Comparison of ENCODE assay signal across 1 cellular context in the genomic region with DNA sequence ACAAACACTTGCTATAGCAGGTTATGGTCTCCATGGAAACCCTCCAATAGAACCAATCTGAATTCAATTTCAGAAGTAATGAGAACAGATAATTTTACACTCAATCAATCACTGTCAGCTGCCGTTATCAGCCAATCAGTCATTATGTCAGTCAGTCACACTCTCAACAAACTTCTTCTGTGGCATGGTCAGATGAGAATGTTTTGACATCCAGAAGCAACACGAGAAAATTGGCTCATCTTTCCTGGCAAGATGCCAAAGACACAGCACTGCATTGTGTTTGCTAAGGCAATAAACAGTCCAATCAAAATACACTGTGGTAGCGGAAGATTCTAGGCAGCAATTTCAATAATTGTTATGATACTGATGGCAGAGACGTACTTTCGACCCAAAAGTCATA.
TF ChIP-seq lines count a peak whose summit lies in the region.

No MANE protein-coding gene starts in this region.

TF ChIP-seq in HEK293, 187 proteins besides CTCF, POLR2A, EP300 and RAD21 (continued from another document and continues in another):
- TF ChIP-seq, protein P1, sequence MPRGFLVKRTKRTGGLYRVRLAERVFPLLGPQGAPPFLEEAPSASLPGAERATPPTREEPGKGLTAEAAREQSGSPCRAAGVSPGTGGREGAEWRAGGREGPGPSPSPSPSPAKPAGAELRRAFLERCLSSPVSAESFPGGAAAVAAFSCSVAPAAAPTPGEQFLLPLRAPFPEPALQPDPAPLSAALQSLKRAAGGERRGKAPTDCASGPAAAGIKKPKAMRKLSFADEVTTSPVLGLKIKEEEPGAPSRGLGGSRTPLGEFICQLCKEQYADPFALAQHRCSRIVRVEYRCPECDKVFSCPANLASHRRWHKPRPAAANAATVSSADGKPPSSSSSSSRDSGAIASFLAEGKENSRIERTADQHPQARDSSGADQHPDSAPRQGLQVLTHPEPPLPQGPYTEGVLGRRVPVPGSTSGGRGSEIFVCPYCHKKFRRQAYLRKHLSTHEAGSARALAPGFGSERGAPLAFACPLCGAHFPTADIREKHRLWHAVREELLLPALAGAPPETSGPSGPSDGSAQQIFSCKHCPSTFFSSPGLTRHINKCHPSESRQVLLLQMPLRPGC (tag by site-specific recombination; IDR thresholded peaks at IDR 0.05) = peak; percentile 25; the same call in 1 of the 2 replicates
- TF ChIP-seq ZNF292 (tag by site-specific recombination; IDR thresholded peaks at IDR 0.05; ENCODE audit: borderline replicate concordance, low read depth) = no peak
- TF ChIP-seq, protein P2, sequence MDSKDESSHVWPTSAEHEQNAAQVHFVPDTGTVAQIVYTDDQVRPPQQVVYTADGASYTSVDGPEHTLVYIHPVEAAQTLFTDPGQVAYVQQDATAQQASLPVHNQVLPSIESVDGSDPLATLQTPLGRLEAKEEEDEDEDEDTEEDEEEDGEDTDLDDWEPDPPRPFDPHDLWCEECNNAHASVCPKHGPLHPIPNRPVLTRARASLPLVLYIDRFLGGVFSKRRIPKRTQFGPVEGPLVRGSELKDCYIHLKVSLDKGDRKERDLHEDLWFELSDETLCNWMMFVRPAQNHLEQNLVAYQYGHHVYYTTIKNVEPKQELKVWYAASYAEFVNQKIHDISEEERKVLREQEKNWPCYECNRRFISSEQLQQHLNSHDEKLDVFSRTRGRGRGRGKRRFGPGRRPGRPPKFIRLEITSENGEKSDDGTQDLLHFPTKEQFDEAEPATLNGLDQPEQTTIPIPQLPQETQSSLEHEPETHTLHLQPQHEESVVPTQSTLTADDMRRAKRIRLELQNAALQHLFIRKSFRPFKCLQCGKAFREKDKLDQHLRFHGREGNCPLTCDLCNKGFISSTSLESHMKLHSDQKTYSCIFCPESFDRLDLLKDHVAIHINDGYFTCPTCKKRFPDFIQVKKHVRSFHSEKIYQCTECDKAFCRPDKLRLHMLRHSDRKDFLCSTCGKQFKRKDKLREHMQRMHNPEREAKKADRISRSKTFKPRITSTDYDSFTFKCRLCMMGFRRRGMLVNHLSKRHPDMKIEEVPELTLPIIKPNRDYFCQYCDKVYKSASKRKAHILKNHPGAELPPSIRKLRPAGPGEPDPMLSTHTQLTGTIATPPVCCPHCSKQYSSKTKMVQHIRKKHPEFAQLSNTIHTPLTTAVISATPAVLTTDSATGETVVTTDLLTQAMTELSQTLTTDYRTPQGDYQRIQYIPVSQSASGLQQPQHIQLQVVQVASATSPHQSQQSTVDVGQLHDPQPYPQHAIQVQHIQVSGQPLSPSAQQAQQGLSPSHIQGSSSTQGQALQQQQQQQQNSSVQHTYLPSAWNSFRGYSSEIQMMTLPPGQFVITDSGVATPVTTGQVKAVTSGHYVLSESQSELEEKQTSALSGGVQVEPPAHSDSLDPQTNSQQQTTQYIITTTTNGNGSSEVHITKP (tag by site-specific recombination; IDR thresholded peaks at IDR 0.05) = no peak
- no peak for TF ChIP-seq ZNF169 (tag by site-specific recombination; IDR thresholded peaks at IDR 0.05)
- no peak for TF ChIP-seq ZNF19 (tag by site-specific recombination; IDR thresholded peaks at IDR 0.05; ENCODE audit: low read depth)
- TF ChIP-seq ZNF223 (tag by site-specific recombination; IDR thresholded peaks at IDR 0.05) = no peak
- TF ChIP-seq, protein P3, sequence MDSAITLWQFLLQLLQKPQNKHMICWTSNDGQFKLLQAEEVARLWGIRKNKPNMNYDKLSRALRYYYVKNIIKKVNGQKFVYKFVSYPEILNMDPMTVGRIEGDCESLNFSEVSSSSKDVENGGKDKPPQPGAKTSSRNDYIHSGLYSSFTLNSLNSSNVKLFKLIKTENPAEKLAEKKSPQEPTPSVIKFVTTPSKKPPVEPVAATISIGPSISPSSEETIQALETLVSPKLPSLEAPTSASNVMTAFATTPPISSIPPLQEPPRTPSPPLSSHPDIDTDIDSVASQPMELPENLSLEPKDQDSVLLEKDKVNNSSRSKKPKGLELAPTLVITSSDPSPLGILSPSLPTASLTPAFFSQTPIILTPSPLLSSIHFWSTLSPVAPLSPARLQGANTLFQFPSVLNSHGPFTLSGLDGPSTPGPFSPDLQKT (IDR thresholded peaks at IDR 0.05; ENCODE audit: borderline replicate concordance, low read depth, low read length) = no peak
- TF ChIP-seq BCL11A (tag by site-specific recombination; IDR thresholded peaks at IDR 0.05; ENCODE audit: low read depth) = no peak
- no peak for TF ChIP-seq ZBTB21 (tag by site-specific recombination; IDR thresholded peaks at IDR 0.05)
- no peak for TF ChIP-seq ZNF600 (tag by site-specific recombination; IDR thresholded peaks at IDR 0.05)
- TF ChIP-seq, protein P4, sequence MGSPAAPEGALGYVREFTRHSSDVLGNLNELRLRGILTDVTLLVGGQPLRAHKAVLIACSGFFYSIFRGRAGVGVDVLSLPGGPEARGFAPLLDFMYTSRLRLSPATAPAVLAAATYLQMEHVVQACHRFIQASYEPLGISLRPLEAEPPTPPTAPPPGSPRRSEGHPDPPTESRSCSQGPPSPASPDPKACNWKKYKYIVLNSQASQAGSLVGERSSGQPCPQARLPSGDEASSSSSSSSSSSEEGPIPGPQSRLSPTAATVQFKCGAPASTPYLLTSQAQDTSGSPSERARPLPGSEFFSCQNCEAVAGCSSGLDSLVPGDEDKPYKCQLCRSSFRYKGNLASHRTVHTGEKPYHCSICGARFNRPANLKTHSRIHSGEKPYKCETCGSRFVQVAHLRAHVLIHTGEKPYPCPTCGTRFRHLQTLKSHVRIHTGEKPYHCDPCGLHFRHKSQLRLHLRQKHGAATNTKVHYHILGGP (tag by site-specific recombination; IDR thresholded peaks at IDR 0.05) = peak; percentile 83
- TF ChIP-seq, protein P5, sequence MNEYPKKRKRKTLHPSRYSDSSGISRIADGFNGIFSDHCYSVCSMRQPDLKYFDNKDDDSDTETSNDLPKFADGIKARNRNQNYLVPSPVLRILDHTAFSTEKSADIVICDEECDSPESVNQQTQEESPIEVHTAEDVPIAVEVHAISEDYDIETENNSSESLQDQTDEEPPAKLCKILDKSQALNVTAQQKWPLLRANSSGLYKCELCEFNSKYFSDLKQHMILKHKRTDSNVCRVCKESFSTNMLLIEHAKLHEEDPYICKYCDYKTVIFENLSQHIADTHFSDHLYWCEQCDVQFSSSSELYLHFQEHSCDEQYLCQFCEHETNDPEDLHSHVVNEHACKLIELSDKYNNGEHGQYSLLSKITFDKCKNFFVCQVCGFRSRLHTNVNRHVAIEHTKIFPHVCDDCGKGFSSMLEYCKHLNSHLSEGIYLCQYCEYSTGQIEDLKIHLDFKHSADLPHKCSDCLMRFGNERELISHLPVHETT (tag by site-specific recombination; IDR thresholded peaks at IDR 0.05) = no peak
- TF ChIP-seq ZNF596 (tag by site-specific recombination; IDR thresholded peaks at IDR 0.05) = no peak
- no peak for TF ChIP-seq BCL11B (tag by site-specific recombination; IDR thresholded peaks at IDR 0.05; ENCODE audit: low read depth)
- TF ChIP-seq GLI2 (tag by site-specific recombination; IDR thresholded peaks at IDR 0.05; ENCODE audit: borderline replicate concordance, low read depth) = 0 out of 2 replicates have a peak, but pooled peaks have one; percentile 14
- TF ChIP-seq, protein P6, sequence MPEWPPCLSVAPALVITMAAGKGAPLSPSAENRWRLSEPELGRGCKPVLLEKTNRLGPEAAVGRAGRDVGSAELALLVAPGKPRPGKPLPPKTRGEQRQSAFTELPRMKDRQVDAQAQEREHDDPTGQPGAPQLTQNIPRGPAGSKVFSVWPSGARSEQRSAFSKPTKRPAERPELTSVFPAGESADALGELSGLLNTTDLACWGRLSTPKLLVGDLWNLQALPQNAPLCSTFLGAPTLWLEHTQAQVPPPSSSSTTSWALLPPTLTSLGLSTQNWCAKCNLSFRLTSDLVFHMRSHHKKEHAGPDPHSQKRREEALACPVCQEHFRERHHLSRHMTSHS (tag by site-specific recombination; IDR thresholded peaks at IDR 0.05) = no peak
- no peak for TF ChIP-seq ZNF433 (tag by site-specific recombination; IDR thresholded peaks at IDR 0.05; ENCODE audit: low read depth)
- no peak for TF ChIP-seq ZNF335 (tag by site-specific recombination; conservative IDR thresholded peaks at IDR 0.05)
- no peak for TF ChIP-seq ZNF423 (tag by site-specific recombination; IDR thresholded peaks at IDR 0.05)
- TF ChIP-seq, protein P7, sequence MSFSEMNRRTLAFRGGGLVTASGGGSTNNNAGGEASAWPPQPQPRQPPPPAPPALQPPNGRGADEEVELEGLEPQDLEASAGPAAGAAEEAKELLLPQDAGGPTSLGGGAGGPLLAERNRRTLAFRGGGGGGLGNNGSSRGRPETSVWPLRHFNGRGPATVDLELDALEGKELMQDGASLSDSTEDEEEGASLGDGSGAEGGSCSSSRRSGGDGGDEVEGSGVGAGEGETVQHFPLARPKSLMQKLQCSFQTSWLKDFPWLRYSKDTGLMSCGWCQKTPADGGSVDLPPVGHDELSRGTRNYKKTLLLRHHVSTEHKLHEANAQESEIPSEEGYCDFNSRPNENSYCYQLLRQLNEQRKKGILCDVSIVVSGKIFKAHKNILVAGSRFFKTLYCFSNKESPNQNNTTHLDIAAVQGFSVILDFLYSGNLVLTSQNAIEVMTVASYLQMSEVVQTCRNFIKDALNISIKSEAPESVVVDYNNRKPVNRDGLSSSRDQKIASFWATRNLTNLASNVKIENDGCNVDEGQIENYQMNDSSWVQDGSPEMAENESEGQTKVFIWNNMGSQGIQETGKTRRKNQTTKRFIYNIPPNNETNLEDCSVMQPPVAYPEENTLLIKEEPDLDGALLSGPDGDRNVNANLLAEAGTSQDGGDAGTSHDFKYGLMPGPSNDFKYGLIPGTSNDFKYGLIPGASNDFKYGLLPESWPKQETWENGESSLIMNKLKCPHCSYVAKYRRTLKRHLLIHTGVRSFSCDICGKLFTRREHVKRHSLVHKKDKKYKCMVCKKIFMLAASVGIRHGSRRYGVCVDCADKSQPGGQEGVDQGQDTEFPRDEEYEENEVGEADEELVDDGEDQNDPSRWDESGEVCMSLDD (tag by site-specific recombination; IDR thresholded peaks at IDR 0.05) = no peak
- TF ChIP-seq, protein P8, sequence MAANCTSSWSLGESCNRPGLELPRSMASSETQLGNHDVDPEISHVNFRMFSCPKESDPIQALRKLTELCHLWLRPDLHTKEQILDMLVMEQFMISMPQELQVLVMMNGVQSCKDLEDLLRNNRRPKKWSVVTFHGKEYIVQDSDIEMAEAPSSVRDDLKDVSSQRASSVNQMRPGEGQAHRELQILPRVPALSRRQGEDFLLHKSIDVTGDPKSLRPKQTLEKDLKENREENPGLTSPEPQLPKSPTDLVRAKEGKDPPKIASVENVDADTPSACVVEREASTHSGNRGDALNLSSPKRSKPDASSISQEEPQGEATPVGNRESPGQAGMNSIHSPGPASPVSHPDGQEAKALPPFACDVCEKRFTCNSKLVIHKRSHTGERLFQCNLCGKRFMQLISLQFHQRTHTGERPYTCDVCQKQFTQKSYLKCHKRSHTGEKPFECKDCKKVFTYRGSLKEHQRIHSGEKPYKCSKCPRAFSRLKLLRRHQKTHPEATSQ (tag by site-specific recombination; IDR thresholded peaks at IDR 0.05) = no peak
- TF ChIP-seq ZNF670 (tag by site-specific recombination; IDR thresholded peaks at IDR 0.05; ENCODE audit: low read depth) = no peak
- TF ChIP-seq SCRT1 (tag by site-specific recombination; IDR thresholded peaks at IDR 0.05; ENCODE audit: borderline replicate concordance) = no peak
- no peak for TF ChIP-seq HOXA7 (CRISPR knock-in tag; IDR thresholded peaks at IDR 0.05; ENCODE audit: borderline replicate concordance)
- TF ChIP-seq, protein P9, sequence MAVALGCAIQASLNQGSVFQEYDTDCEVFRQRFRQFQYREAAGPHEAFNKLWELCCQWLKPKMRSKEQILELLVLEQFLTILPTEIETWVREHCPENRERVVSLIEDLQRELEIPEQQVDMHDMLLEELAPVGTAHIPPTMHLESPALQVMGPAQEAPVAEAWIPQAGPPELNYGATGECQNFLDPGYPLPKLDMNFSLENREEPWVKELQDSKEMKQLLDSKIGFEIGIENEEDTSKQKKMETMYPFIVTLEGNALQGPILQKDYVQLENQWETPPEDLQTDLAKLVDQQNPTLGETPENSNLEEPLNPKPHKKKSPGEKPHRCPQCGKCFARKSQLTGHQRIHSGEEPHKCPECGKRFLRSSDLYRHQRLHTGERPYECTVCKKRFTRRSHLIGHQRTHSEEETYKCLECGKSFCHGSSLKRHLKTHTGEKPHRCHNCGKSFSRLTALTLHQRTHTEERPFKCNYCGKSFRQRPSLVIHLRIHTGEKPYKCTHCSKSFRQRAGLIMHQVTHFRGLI (tag by site-specific recombination; IDR thresholded peaks at IDR 0.05) = no peak
- no peak for TF ChIP-seq KLF16 (tag by site-specific recombination; IDR thresholded peaks at IDR 0.05)
- no peak for TF ChIP-seq KLF1 (tag by site-specific recombination; IDR thresholded peaks at IDR 0.05)
- no peak for TF ChIP-seq GLIS1 (tag by site-specific recombination; IDR thresholded peaks at IDR 0.05)
- peak; percentile 83; the same call in 1 of the 2 replicates for TF ChIP-seq ZNF544 (tag by site-specific recombination; IDR thresholded peaks at IDR 0.05)
- no peak for TF ChIP-seq ZNF548 (tag by site-specific recombination; IDR thresholded peaks at IDR 0.05)
- no peak for TF ChIP-seq ZNF654 (tag by site-specific recombination; IDR thresholded peaks at IDR 0.05; ENCODE audit: low read depth)
- TF ChIP-seq ZFP37 (tag by site-specific recombination; IDR thresholded peaks at IDR 0.05) = no peak
- TF ChIP-seq EGR2 (tag by site-specific recombination; IDR thresholded peaks at IDR 0.05; ENCODE audit: low read depth) = no peak
- TF ChIP-seq ZNF624 (tag by site-specific recombination; IDR thresholded peaks at IDR 0.05) = no peak
- TF ChIP-seq ZNF426 (tag by site-specific recombination; IDR thresholded peaks at IDR 0.05) = no peak
- no peak for TF ChIP-seq ZNF354C (tag by site-specific recombination; IDR thresholded peaks at IDR 0.05; ENCODE audit: borderline replicate concordance, low read depth)
- TF ChIP-seq ZNF768 (tag by site-specific recombination; IDR thresholded peaks at IDR 0.05) = no peak
- TF ChIP-seq, protein P10, sequence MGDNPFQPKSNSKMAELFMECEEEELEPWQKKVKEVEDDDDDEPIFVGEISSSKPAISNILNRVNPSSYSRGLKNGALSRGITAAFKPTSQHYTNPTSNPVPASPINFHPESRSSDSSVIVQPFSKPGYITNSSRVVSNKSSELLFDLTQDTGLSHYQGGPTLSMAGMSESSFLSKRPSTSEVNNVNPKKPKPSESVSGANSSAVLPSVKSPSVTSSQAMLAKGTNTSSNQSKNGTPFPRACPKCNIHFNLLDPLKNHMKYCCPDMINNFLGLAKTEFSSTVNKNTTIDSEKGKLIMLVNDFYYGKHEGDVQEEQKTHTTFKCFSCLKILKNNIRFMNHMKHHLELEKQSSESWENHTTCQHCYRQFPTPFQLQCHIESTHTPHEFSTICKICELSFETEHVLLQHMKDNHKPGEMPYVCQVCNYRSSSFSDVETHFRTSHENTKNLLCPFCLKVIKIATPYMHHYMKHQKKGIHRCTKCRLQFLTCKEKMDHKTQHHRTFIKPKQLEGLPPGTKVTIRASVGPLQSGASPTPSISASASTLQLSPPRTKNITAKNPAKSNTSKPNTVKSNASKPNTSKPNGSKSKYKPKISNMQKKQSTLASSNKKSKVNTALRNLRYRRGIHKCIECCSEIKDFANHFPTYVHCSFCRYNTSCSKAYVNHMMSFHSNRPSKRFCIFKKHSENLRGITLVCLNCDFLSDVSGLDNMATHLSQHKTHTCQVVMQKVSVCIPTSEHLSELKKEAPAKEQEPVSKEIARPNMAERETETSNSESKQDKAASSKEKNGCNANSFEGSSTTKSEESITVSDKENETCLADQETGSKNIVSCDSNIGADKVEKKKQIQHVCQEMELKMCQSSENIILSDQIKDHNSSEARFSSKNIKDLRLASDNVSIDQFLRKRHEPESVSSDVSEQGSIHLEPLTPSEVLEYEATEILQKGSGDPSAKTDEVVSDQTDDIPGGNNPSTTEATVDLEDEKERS (tag by site-specific recombination; IDR thresholded peaks at IDR 0.05) = no peak
